Comparison of ENCODE assay signal across 8 cellular contexts in the genomic region with DNA sequence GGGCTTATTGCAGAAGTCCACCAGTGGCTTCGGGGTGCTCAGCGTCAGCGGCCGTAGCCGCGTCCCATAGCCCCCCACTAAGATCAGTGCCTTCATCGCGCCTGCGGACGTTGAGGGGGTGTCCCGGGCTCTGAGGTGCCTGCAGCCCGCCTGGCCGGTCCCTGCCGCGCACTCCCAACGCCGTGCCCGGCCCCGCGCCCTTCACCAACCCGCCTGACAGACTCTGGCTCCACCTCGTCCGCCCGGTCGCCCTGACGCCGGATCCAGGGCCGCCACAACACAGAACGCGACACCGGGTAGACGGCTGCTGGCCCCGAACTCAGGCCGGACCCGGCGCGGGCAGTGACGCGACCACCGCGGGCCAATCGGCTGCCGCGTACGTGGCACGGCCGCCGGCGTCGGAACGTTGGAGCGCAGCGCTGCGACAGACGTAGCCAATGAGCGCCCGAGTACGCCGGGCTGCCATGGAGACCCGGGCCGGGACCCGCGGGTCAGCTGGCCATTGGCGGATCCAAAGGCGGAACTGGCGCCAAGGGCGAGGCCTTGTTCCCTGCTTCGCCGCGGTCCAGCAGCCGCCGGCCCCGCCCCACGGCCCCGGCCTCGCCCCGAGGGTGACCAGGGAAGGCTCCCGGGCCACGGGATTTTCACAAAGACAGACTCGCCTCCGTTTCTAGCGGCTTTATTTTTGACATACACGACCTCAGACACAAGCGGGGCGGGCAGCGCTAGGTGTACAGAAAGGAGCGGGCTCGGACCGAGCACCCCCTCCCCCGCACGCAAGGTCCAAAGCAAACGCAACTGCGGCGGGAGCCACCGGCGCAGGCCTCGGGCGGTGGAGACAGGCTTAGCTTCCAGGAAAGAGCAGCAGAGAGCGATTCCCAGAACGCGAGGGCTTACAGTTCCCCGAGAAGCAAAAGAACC. TPM values are rescaled to one million over a fixed set of nuclear protein-coding genes. Genes with fewer than 3 reads are reported as not detected.
DNase-seq lines count a peak whose midpoint lies in the region; ATAC-seq and TF ChIP-seq lines count a peak whose summit lies in the region.

A gene (minus strand): TSS at position 321 of the 921 bp plus-strand sequence. CDS start 225 bp downstream, at position 96.

- H3K9me2 ChIP-seq in SU-DHL-6 (replicated peaks; ENCODE audit: insufficient read depth, low read length), result no peaks in the 10 kb centered on the region

- peak within 1 kb of the TSS; percentile 87 for H3K4me3 ChIP-seq in GM12865 (ENCODE audit: low read depth, low read length)
- peak within 1 kb of the TSS; percentile 96 for H3K4me3 ChIP-seq in SU-DHL-6 (ENCODE audit: insufficient read depth, low read length, poor library complexity, severe bottlenecking)
- peak within 1 kb of the TSS; percentile 97 for H3K4me3 ChIP-seq in thoracic aorta

- peak within 1 kb of the TSS; percentile 96 for H3K4me3 Mint-ChIP-seq in activated naive CD8-positive, alpha-beta T cell treated with anti-CD3 and anti-CD28 coated beads for 36 hours
- H3K4me3 Mint-ChIP-seq in glutamatergic neuron (ENCODE audit: unreplicated experiment) (peak within 1 kb of the TSS; percentile 94), osteocyte (ENCODE audit: unreplicated experiment) (peak within 1 kb of the TSS; percentile 87)

- peak; percentile 86 for ATAC-seq in HG02759 (IDR thresholded peaks at IDR 0.05; ENCODE audit: unreplicated experiment)
- peak; percentile 75 for ATAC-seq in thoracic aorta (ENCODE audit: insufficient number of reproducible peaks, low FRiP score, low read depth)

- 0 out of 2 replicates have a peak, but pooled peaks cover 3% of the 10 kb centered on the region for H3K79me2 ChIP-seq in SU-DHL-6 (ENCODE audit: insufficient read depth, low read length)

- no peaks in the 10 kb centered on the region for H3K27me3 Mint-ChIP-seq in activated naive CD8-positive, alpha-beta T cell treated with anti-CD3 and anti-CD28 coated beads for 36 hours
- H3K27me3 Mint-ChIP-seq in glutamatergic neuron (ENCODE audit: unreplicated experiment) (peaks cover 15% of the 10 kb centered on the region), osteocyte (ENCODE audit: unreplicated experiment) (no peaks in the 10 kb centered on the region)

- peak within 1 kb of the TSS; percentile 99 for H3K4me2 ChIP-seq in SU-DHL-6 (ENCODE audit: low read depth, low read length, poor library complexity, severe bottlenecking)

- no peak for TF ChIP-seq CTCF in GM12865 (IDR thresholded peaks at IDR 0.05; ENCODE audit: insufficient read depth, low read depth, low read length, missing control alignments)
- TF ChIP-seq CTCF in SU-DHL-6 (IDR thresholded peaks at IDR 0.05; ENCODE audit: insufficient read depth, low read length, poor library complexity, severe bottlenecking), result no peak
- no peak for TF ChIP-seq CTCF in glutamatergic neuron (IDR thresholded peaks at IDR 0.05; ENCODE audit: partially characterized antibody, unreplicated experiment)
- no peak for TF ChIP-seq CTCF in osteocyte (IDR thresholded peaks at IDR 0.05)
- TF ChIP-seq CTCF in thoracic aorta (IDR thresholded peaks at IDR 0.05), result no peak

- no peaks in the 10 kb centered on the region for H3K9me3 ChIP-seq in SU-DHL-6 (ENCODE audit: insufficient read depth, low read length)
- H3K9me3 ChIP-seq in thoracic aorta, result no peaks in the 10 kb centered on the region

- H3K27me3 ChIP-seq in SU-DHL-6 (ENCODE audit: low read length), result no peaks in the 10 kb centered on the region
- H3K27me3 ChIP-seq in thoracic aorta (replicated peaks; ENCODE audit: insufficient read depth), result no peaks in the 10 kb centered on the region

- H3K36me3 ChIP-seq in SU-DHL-6 (ENCODE audit: low read length), result no peaks in the 10 kb centered on the region
- H3K36me3 ChIP-seq in thoracic aorta, result peaks cover 20% of the 10 kb centered on the region

- peaks cover 18% of the 10 kb centered on the region for H3F3A ChIP-seq in SU-DHL-6 (ENCODE audit: insufficient read depth)

- H3K4me1 ChIP-seq in thoracic aorta (ENCODE audit: control insufficient read depth in 1 of 2, low read depth in 2 of 2), result peaks cover 16 to 33% of the 10 kb centered on the region in 2 donors

- peaks cover 24% of the 10 kb centered on the region for H3K4me1 Mint-ChIP-seq in activated naive CD8-positive, alpha-beta T cell treated with anti-CD3 and anti-CD28 coated beads for 36 hours
- H3K4me1 Mint-ChIP-seq in glutamatergic neuron (ENCODE audit: low read depth, unreplicated experiment) (peaks cover 3% of the 10 kb centered on the region), osteocyte (ENCODE audit: unreplicated experiment) (peaks cover 24% of the 10 kb centered on the region)

- peak within 1 kb of the TSS; percentile 98 for H3K27ac Mint-ChIP-seq in activated naive CD8-positive, alpha-beta T cell treated with anti-CD3 and anti-CD28 coated beads for 36 hours
- peak within 1 kb of the TSS; percentile 87 for H3K27ac Mint-ChIP-seq in glutamatergic neuron (ENCODE audit: unreplicated experiment)
- peak within 1 kb of the TSS; percentile 96 for H3K27ac Mint-ChIP-seq in osteocyte (ENCODE audit: unreplicated experiment)

- no peaks in the 10 kb centered on the region for H4K20me1 ChIP-seq in SU-DHL-6 (ENCODE audit: low read depth, low read length)

- peaks cover 17% of the 10 kb centered on the region for H3K36me3 Mint-ChIP-seq in activated naive CD8-positive, alpha-beta T cell treated with anti-CD3 and anti-CD28 coated beads for 36 hours
- H3K36me3 Mint-ChIP-seq in glutamatergic neuron (ENCODE audit: unreplicated experiment) (no peaks in the 10 kb centered on the region), osteocyte (ENCODE audit: unreplicated experiment) (peaks cover 20% of the 10 kb centered on the region)

- H3K9ac ChIP-seq in SU-DHL-6 (ENCODE audit: low read length), result peak within 1 kb of the TSS; percentile 100

- no peaks in the 10 kb centered on the region for H3K9me3 Mint-ChIP-seq in activated naive CD8-positive, alpha-beta T cell treated with anti-CD3 and anti-CD28 coated beads for 36 hours
- H3K9me3 Mint-ChIP-seq in glutamatergic neuron (ENCODE audit: unreplicated experiment), result peaks cover 16% of the 10 kb centered on the region
- no peaks in the 10 kb centered on the region for H3K9me3 Mint-ChIP-seq in osteocyte (ENCODE audit: unreplicated experiment)

- H3K27ac ChIP-seq in SU-DHL-6 (ENCODE audit: low read depth, low read length) (peak within 1 kb of the TSS; percentile 79), thoracic aorta (peak within 1 kb of the TSS; percentile 94 to 98)

- peak within 1 kb of the TSS; percentile 89 for H2AFZ ChIP-seq in SU-DHL-6 (ENCODE audit: low read depth, low read length, severe bottlenecking)

- peak; percentile 99 for DNase-seq in GM12865 (ENCODE audit: low read depth)
- DNase-seq in NCI-H1417 (lab: John Stamatoyannopoulos, UW), result peak; percentile 90 to 95 (median 92)
- DNase-seq in activated naive CD8-positive, alpha-beta T cell treated with anti-CD3 and anti-CD28 coated beads for 36 hours, result peak; percentile 97
- peak; percentile 97 for DNase-seq in glutamatergic neuron
- peak; percentile 99 for DNase-seq in osteocyte (ENCODE audit: extremely low spot score, unreplicated experiment)
- peak; percentile 86 for DNase-seq in thoracic aorta (ENCODE audit: low spot score)

RNA-seq across cellular contexts. Expression of the gene that starts here (rescaled TPM):
- 10 to 100 TPM; 43.0 to 43.6 TPM for total RNA-seq in activated naive CD8-positive, alpha-beta T cell treated with anti-CD3 and anti-CD28 coated beads for 36 hours
- total RNA-seq in glutamatergic neuron (ENCODE audit: unreplicated experiment) (21.2 TPM), osteocyte (27.3 and 27.5 TPM in 2 replicates), thoracic aorta (10 to 100 TPM; 30.5 to 43.1 TPM)

Comparison
In these comparisons a context has a peak if more than half of its experiments do, and no peak if none do; other contexts are left out.
1. Peak in every context shown above with its lines: DNase-seq, ATAC-seq, H3K4me3 ChIP-seq and H3K27ac ChIP-seq.